In genomic region chr19:15227261-15227660, GRCh38 we compare ENCODE assay signal across 31 cellular contexts. TPM values are rescaled to one million over a fixed set of nuclear protein-coding genes. Genes with fewer than 3 reads are reported as not detected.
"Had no signal": no experiment of that assay in that cellular context is flagged by ENCODE, and none has a peak within 500 bp of the region (broad histone marks: within the 10 kb centered on the region; RNA-seq: fewer than 3 reads in every experiment).

No MANE protein-coding gene starts in this region.

- H3K9me3 ChIP-seq: body of pancreas, esophagus muscularis mucosa, gastrocnemius medialis, heart left ventricle had no signal

- H3K4me3 ChIP-seq: body of pancreas, dorsolateral prefrontal cortex, esophagus muscularis mucosa, gastrocnemius medialis, heart left ventricle had no signal

- H3K36me3 Mint-ChIP-seq: activated CD4-positive, alpha-beta memory T cell treated with anti-CD3 and anti-CD28 coated beads for 36 hours; activated naive CD8-positive, alpha-beta T cell had no signal

- H3K27ac ChIP-seq: body of pancreas, esophagus muscularis mucosa, foreskin keratinocyte had no signal

- H3K36me3 ChIP-seq: esophagus muscularis mucosa, gastrocnemius medialis, heart left ventricle had no signal

- DNase-seq: activated CD4-positive, alpha-beta memory T cell treated with anti-CD3 and anti-CD28 coated beads for 36 hours; activated CD4-positive, alpha-beta T cell treated with anti-CD3 and anti-CD28 coated beads for 36 hours; activated CD4-positive, alpha-beta T cell treated with anti-CD3 and anti-CD28 coated beads, Interleukin-2, amount 10 ng/mL, durations not matched to agents 24 days and 14 days; activated CD4-positive, CD25-positive, alpha-beta regulatory T cell; activated CD4-positive, CD25-positive, alpha-beta regulatory T cell treated with anti-CD3 and anti-CD28 coated beads, Interleukin-2, amount 50 U/mL, for 72 hours; activated CD8-positive, alpha-beta memory T cell treated with anti-CD3 and anti-CD28 coated beads, Interleukin-2, amount 10 ng/mL, durations not matched to agents 7 days and 5 days; activated CD8-positive, alpha-beta memory T cell treated with anti-CD3 and anti-CD28 coated beads, Interleukin-2, amount 50 U/mL, for 48 hours; activated CD8-positive, alpha-beta T cell treated with anti-CD3 and anti-CD28 coated beads, Interleukin-2, amount 10 ng/mL, durations not matched to agents 7 days and 5 days; activated gamma-delta T cell; activated naive CD4-positive, alpha-beta T cell; activated naive CD4-positive, alpha-beta T cell treated with anti-CD3 and anti-CD28 coated beads, Interleukin-2, amount 50 U/mL, for 16 hours; activated T-cell treated with anti-CD3 and anti-CD28 coated beads for 4 hours; activated T-cell treated with anti-CD3 and anti-CD28 coated beads, Interleukin-2, amount 50 U/mL, for 24 hours; activated T-cell treated with anti-CD3 and anti-CD28 coated beads, Interleukin-2, amount 50 U/mL, for 72 hours; amniotic stem cell; aorta; body of pancreas; caudate nucleus; dorsolateral prefrontal cortex; effector memory CD4-positive, alpha-beta T cell; endodermal cell; erythroblast; foreskin keratinocyte; gastrocnemius medialis; glutamatergic neuron; heart left ventricle; T-helper 2 cell had no signal

- H3K27ac Mint-ChIP-seq: activated CD4-positive, alpha-beta memory T cell treated with anti-CD3 and anti-CD28 coated beads for 36 hours; activated CD4-positive, alpha-beta T cell treated with anti-CD3 and anti-CD28 coated beads for 36 hours; activated CD4-positive, alpha-beta T cell treated with anti-CD3 and anti-CD28 coated beads, Interleukin-2, amount 10 ng/mL, durations not matched to agents 24 days and 14 days; activated CD8-positive, alpha-beta memory T cell treated with anti-CD3 and anti-CD28 coated beads, Interleukin-2, amount 10 ng/mL, durations not matched to agents 7 days and 5 days; activated CD8-positive, alpha-beta T cell treated with anti-CD3 and anti-CD28 coated beads, Interleukin-2, amount 10 ng/mL, durations not matched to agents 7 days and 5 days; activated naive CD8-positive, alpha-beta T cell; activated T-cell treated with anti-CD3 and anti-CD28 coated beads, Interleukin-2, amount 50 U/mL, for 24 hours; activated T-cell treated with anti-CD3 and anti-CD28 coated beads, Interleukin-2, amount 50 U/mL, for 72 hours; endodermal cell had no signal

- ATAC-seq: activated CD4-positive, alpha-beta T cell treated with anti-CD3 and anti-CD28 coated beads for 36 hours; activated CD8-positive, alpha-beta memory T cell treated with anti-CD3 and anti-CD28 coated beads, Interleukin-2, amount 10 ng/mL, durations not matched to agents 7 days and 5 days; activated CD8-positive, alpha-beta T cell treated with anti-CD3 and anti-CD28 coated beads, Interleukin-2, amount 10 ng/mL, durations not matched to agents 7 days and 5 days; activated T-cell treated with anti-CD3 and anti-CD28 coated beads, Interleukin-2, amount 50 U/mL, for 72 hours; body of pancreas; foreskin keratinocyte; gastrocnemius medialis; heart left ventricle had no signal

- H3K4me3 Mint-ChIP-seq: activated CD4-positive, alpha-beta memory T cell treated with anti-CD3 and anti-CD28 coated beads for 36 hours; activated CD4-positive, alpha-beta T cell treated with anti-CD3 and anti-CD28 coated beads for 36 hours; activated CD4-positive, alpha-beta T cell treated with anti-CD3 and anti-CD28 coated beads, Interleukin-2, amount 10 ng/mL, durations not matched to agents 24 days and 14 days; activated CD8-positive, alpha-beta memory T cell treated with anti-CD3 and anti-CD28 coated beads, Interleukin-2, amount 10 ng/mL, durations not matched to agents 7 days and 5 days; activated CD8-positive, alpha-beta T cell treated with anti-CD3 and anti-CD28 coated beads, Interleukin-2, amount 10 ng/mL, durations not matched to agents 7 days and 5 days; activated naive CD8-positive, alpha-beta T cell; activated T-cell treated with anti-CD3 and anti-CD28 coated beads, Interleukin-2, amount 50 U/mL, for 24 hours; activated T-cell treated with anti-CD3 and anti-CD28 coated beads, Interleukin-2, amount 50 U/mL, for 72 hours; endodermal cell had no signal

- H3K9me3 Mint-ChIP-seq: activated CD4-positive, alpha-beta memory T cell treated with anti-CD3 and anti-CD28 coated beads for 36 hours; activated CD4-positive, alpha-beta T cell treated with anti-CD3 and anti-CD28 coated beads, Interleukin-2, amount 10 ng/mL, durations not matched to agents 24 days and 14 days; activated T-cell treated with anti-CD3 and anti-CD28 coated beads, Interleukin-2, amount 50 U/mL, for 24 hours; activated T-cell treated with anti-CD3 and anti-CD28 coated beads, Interleukin-2, amount 50 U/mL, for 72 hours; endodermal cell had no signal

RNA-seq across cellular contexts. Expression of gene EPHX3, which starts 5.0 kb away (rescaled TPM):
- total RNA-seq: activated CD4-positive, alpha-beta memory T cell treated with anti-CD3 and anti-CD28 coated beads for 36 hours; body of pancreas; foreskin keratinocyte; gastrocnemius medialis; T-helper 1 cell treated with Interleukin-12 subunit alpha and Interleukin-12 subunit beta and Interleukin-4 antibody, amounts not matched to agents 30 ng/mL and 1 ng/mL, for 36 hours had no signal

RNA-seq across cellular contexts. Expression of gene NOTCH3, which starts 26.5 kb away (rescaled TPM):
- total RNA-seq: activated CD4-positive, alpha-beta memory T cell treated with anti-CD3 and anti-CD28 coated beads for 36 hours; activated CD4-positive, alpha-beta T cell treated with anti-CD3 and anti-CD28 coated beads, Interleukin-2, amount 10 ng/mL, durations not matched to agents 24 days and 14 days; activated CD8-positive, alpha-beta memory T cell treated with anti-CD3 and anti-CD28 coated beads for 36 hours; activated CD8-positive, alpha-beta memory T cell treated with anti-CD3 and anti-CD28 coated beads, Interleukin-2, amount 10 ng/mL, durations not matched to agents 7 days and 5 days; activated CD8-positive, alpha-beta T cell treated with anti-CD3 and anti-CD28 coated beads, Interleukin-2, amount 10 ng/mL, durations not matched to agents 7 days and 5 days; T-helper 1 cell treated with Interleukin-12 subunit alpha and Interleukin-12 subunit beta and Interleukin-4 antibody, amounts not matched to agents 30 ng/mL and 1 ng/mL, for 36 hours had no signal
